Comparison of ENCODE assay signal across 9 cellular contexts in the genomic region with DNA sequence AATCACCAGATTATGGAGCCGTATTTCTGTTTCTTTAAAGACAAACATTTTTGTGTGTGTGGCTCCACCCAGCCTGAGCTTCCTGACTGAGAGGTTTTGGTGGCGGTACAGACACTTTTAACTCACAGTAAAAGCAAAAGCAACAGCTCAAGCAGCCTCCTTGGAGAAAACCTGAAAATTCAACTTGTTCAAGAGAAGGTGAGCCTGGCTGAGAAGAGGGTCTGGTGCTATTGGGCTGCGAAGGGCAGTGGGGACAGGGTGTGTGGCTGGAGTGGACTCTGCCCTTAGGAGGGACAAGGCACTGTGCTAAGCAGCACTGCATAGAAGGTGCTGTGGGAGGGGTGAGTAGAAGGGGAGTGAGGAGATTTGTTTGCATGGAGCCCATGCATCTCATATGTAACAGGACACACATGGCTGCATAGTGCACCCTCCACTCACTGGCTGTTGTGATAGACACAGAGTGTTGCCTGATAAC. TPM values are rescaled to one million over a fixed set of nuclear protein-coding genes. Genes with fewer than 3 reads are reported as not detected.
A peak's percentile ranks its signal among the peaks of the same experiment; 100 is the strongest.
DNase-seq lines count a peak whose midpoint lies in the region; ATAC-seq, FAIRE-seq and TF ChIP-seq lines count a peak whose summit lies in the region.
"Had no signal": no experiment of that assay in that cellular context is flagged by ENCODE, and none has a peak within 500 bp of the region (broad histone marks: within the 10 kb centered on the region; RNA-seq: fewer than 3 reads in every experiment).

Gene GIMAP7 (plus strand): TSS at position 125 of the 475 bp plus-strand sequence. CDS start 5,103 bp downstream, outside the sequence.

- peak; percentile 26 for DNase-seq in activated T-helper 9 cell treated with anti-CD3 and anti-CD28 coated beads, Interleukin-2, amount 50 U/mL, for 16 hours (ENCODE audit: low read depth)
- DNase-seq in lung (ENCODE audit: low spot score): no peak
- no peak for DNase-seq in testis
- no peak for DNase-seq in D721Med (ENCODE audit: insufficient read length, low spot score)
- DNase-seq in SHP77 (lab: John Stamatoyannopoulos, UW): no peak
- no peak for DNase-seq in DMS 273 (lab: John Stamatoyannopoulos, UW; ENCODE audit: unreplicated experiment)

- no peak for TF ChIP-seq POLR2A in testis (IDR thresholded peaks at IDR 0.05)

- peak within 1 kb of the TSS; percentile 76 for H3K4me3 ChIP-seq in lung
- H3K4me3 ChIP-seq in testis: peak within 1 kb of the TSS; percentile 24 to 34

- no peak for FAIRE-seq in D721Med (lab: Jason Lieb, UNC)
- FAIRE-seq: bronchial epithelial cell had no signal

- H3K4me1 ChIP-seq in lung (ENCODE audit: control insufficient read depth in 2 of 2, insufficient read depth in 2 of 2, low read length in 2 of 2): no peaks in the 10 kb centered on the region
- no peaks in the 10 kb centered on the region for H3K4me1 ChIP-seq in testis

- H3K27ac ChIP-seq in lung (ENCODE audit: low read depth in 1 of 2, low read length in 1 of 2) (peak within 1 kb of the TSS; percentile 43 to 91), testis (peak within 1 kb of the TSS; percentile 6 to 63)

- H3K27me3 ChIP-seq in lung (ENCODE audit: control insufficient read depth, insufficient read depth) (no peaks in the 10 kb centered on the region), testis (no peaks in the 10 kb centered on the region)

- H3K9me3 ChIP-seq in lung (ENCODE audit: control insufficient read depth in 2 of 2, insufficient read depth in 1 of 2, low read length in 1 of 2): no peaks in the 10 kb centered on the region
- H3K9me3 ChIP-seq in testis: no peaks in the 10 kb centered on the region

- no peak for TF ChIP-seq CTCF in lung (IDR thresholded peaks at IDR 0.05; ENCODE audit: control extremely low read depth, extremely low read depth)
- no peak for TF ChIP-seq CTCF in testis (IDR thresholded peaks at IDR 0.05)
- TF ChIP-seq CTCF in D721Med (IDR thresholded peaks at IDR 0.05; ENCODE audit: insufficient read depth, missing control alignments): no peak

- H3K36me3 ChIP-seq in lung (ENCODE audit: control insufficient read depth in 2 of 2, insufficient read depth in 2 of 2, low read length in 2 of 2): no peaks in the 10 kb centered on the region
- H3K36me3 ChIP-seq in testis (ENCODE audit: low read depth, missing control alignments): no peaks in the 10 kb centered on the region

- intact Hi-C loops in testis (cut with DNase I; ENCODE audit: low total_unique reads): no loop called here

- WGBS in lung, 2 donors: 15 to 27% methylated on average over 3 of the region's 3 CpGs
- WGBS in testis, 2 donors: 59 to 60% methylated on average over 3 of the region's 3 CpGs

- peak; percentile 51 for ATAC-seq in GM18499 (IDR thresholded peaks at IDR 0.05; ENCODE audit: insufficient read depth, unreplicated experiment)
- peak; percentile 70 for ATAC-seq in HG03159 (IDR thresholded peaks at IDR 0.05; ENCODE audit: unreplicated experiment)
- no peak for ATAC-seq in lung (ENCODE audit: insufficient read depth, low FRiP score)

RNA-seq across cellular contexts. Expression of gene GIMAP7, which starts in this region (rescaled TPM):
- 10 to 100 TPM; 20.6 to 30.8 TPM for total RNA-seq in lung
- 10 to 100 TPM; 39.8 to 54.7 TPM for polyA plus RNA-seq in lung
- 1 to 10 TPM; 3.1 to 7.4 TPM for total RNA-seq in testis
- 3.4 TPM for polyA plus RNA-seq in testis (ENCODE audit: insufficient read depth, low read depth, low replicate concordance)
- total RNA-seq: bronchial epithelial cell had no signal
